16 cellular contexts compared by ENCODE assay signal in the genomic region with DNA sequence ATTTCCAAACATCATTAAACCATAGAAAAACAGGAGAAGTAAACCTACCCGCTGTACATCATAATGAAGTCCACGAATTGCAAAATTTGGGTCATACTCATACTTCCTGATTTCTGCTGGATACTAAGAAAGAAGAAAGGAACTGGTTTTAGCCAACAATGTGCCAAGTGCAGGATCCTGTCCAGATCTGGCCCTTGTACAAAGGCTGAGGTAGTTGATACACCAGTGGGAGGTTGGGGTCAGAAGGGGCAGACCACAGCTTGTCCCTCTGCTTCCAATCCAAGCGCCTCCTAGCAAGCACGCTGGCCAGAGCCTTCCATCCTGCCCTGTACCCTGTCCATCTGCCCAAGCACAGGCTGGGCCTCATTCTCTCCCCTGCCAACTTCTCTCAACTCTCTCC. TPM values are rescaled to one million over a fixed set of nuclear protein-coding genes. Genes with fewer than 3 reads are reported as not detected.
A peak's percentile ranks its signal among the peaks of the same experiment; 100 is the strongest.
DNase-seq lines count a peak whose midpoint lies in the region; ATAC-seq and TF ChIP-seq lines count a peak whose summit lies in the region.
"Had no signal": no experiment of that assay in that cellular context is flagged by ENCODE, and none has a peak within 500 bp of the region (broad histone marks: within the 10 kb centered on the region; RNA-seq: fewer than 3 reads in every experiment).

No MANE protein-coding gene starts in this region.

- H3K27me3 Mint-ChIP-seq in activated CD8-positive, alpha-beta T cell treated with anti-CD3 and anti-CD28 coated beads for 36 hours = no peaks in the 10 kb centered on the region
- H3K27me3 Mint-ChIP-seq: stimulated activated naive CD8-positive, alpha-beta T cell treated with anti-CD3 and anti-CD28 coated beads, Interleukin-15, Interleukin-2, amounts not matched to agents 100 ng/mL and 50 ng/mL, for 24 hours had no signal

- peaks cover 11% of the 10 kb centered on the region for H3K36me3 Mint-ChIP-seq in activated CD8-positive, alpha-beta T cell treated with anti-CD3 and anti-CD28 coated beads for 36 hours (ENCODE audit: low read depth)

- H3K4me1 ChIP-seq in HCT116 (ENCODE audit: control insufficient read depth in 1 of 2, insufficient read depth in 2 of 2, low read length in 2 of 2) (peaks cover 54 to 65% of the 10 kb centered on the region in 2 experiments), PC-9 (replicated peaks; ENCODE audit: insufficient read depth) (peaks cover 61% of the 10 kb centered on the region), trophoblast cell (ENCODE audit: control insufficient read depth in 1 of 2, insufficient read depth in 2 of 2, low read length in 2 of 2) (peaks cover 6 to 14% of the 10 kb centered on the region in 2 experiments), thyroid gland (no peaks in the 10 kb centered on the region)
- H3K4me1 ChIP-seq: BE2C had no signal

- H3K4ac ChIP-seq in trophoblast cell (ENCODE audit: low read depth, low read length) = peak overlapping the region; percentile 52

- DNase-seq in HCT116 (ENCODE audit: low read depth, low spot score) (no peak), PC-9 (peak in 1 of 2 experiments; percentile 48), dermis microvascular lymphatic vessel endothelial cell (ENCODE audit: low read depth in 2 of 2) (peak; percentile 31 to 78), trophoblast cell (no peak), thyroid gland (no peak)
- DNase-seq in activated CD8-positive, alpha-beta T cell treated with anti-CD3 and anti-CD28 coated beads for 36 hours = no peak
- DNase-seq: activated CD4-positive, alpha-beta T cell treated with anti-CD3 and anti-CD28 coated beads for 1 hour; adrenal gland; BE2C; NCI-H1694 treated with DMSO at 0.1 percent for 48 hours; retina had no signal

- H3K23ac ChIP-seq in trophoblast cell (ENCODE audit: low read length) = no peak overlapping the region

- H3K14ac ChIP-seq in trophoblast cell (ENCODE audit: low read length) = no peak overlapping the region

- no peak overlapping the region for H2BK120ac ChIP-seq in trophoblast cell (ENCODE audit: insufficient read depth, low read length, poor library complexity)

- peak overlapping the region; percentile 28 for H4K91ac ChIP-seq in trophoblast cell (ENCODE audit: low read depth, low read length)

- H4K20me1 ChIP-seq in HCT116 (ENCODE audit: insufficient read depth) (peaks cover 3% of the 10 kb centered on the region; the same call in 1 of the 2 replicates), PC-9 (ENCODE audit: insufficient read depth) (no peaks in the 10 kb centered on the region)

- H2BK12ac ChIP-seq in trophoblast cell (ENCODE audit: low read length) = peak overlapping the region; percentile 54

- H3K27ac ChIP-seq in HCT116 (ENCODE audit: low read depth, low read length) (peak overlapping the region; percentile 90), PC-9 (peak overlapping the region; percentile 94), trophoblast cell (ENCODE audit: low read depth, low read length) (no peak overlapping the region), thyroid gland (no peak overlapping the region)
- H3K27ac ChIP-seq: adrenal gland had no signal

- WGBS in trophoblast cell (ENCODE audit: extremely low coverage, insufficient coverage, insufficient read length) = no CpG with 5 or more reads among the region's 4 CpGs
- 87 to 91% methylated on average over 4 of the region's 4 CpGs for WGBS in thyroid gland, 2 donors

- TF ChIP-seq RAD21 in HCT116 (IDR thresholded peaks at IDR 0.05; ENCODE audit: low read depth) = no peak

- no peak for TF ChIP-seq POLR2A in HCT116 (IDR thresholded peaks at IDR 0.05; ENCODE audit: borderline replicate concordance, extremely low read depth, insufficient read depth, insufficient read length)
- no peak for TF ChIP-seq POLR2A in thyroid gland (IDR thresholded peaks at IDR 0.05)

- H3F3A ChIP-seq in PC-9 (ENCODE audit: insufficient read depth, low read depth) = peaks cover 45% of the 10 kb centered on the region

- H2BK5ac ChIP-seq in trophoblast cell (ENCODE audit: low read depth, low read length, poor library complexity) = no peak overlapping the region

- peak overlapping the region; percentile 21 for H2AK5ac ChIP-seq in trophoblast cell (ENCODE audit: low read length)

- H3K4me3 Mint-ChIP-seq in activated CD8-positive, alpha-beta T cell treated with anti-CD3 and anti-CD28 coated beads for 36 hours = no peak overlapping the region
- H3K4me3 Mint-ChIP-seq: stimulated activated naive CD8-positive, alpha-beta T cell treated with anti-CD3 and anti-CD28 coated beads, Interleukin-15, Interleukin-2, amounts not matched to agents 100 ng/mL and 50 ng/mL, for 24 hours had no signal

- no peak overlapping the region for H3K18ac ChIP-seq in trophoblast cell (ENCODE audit: low read length)

- peaks cover 4% of the 10 kb centered on the region for H3K79me1 ChIP-seq in trophoblast cell (ENCODE audit: low read length)

- RAD21 ChIA-PET in HCT116 (lab: Charles Lee; ENCODE audit: low non-redundant PET in 1 of 2, low total read pairs in 2 of 2, uncharacterized antibody in 2 of 2, unreplicated experiment in 2 of 2) = no interaction called here

- H4K8ac ChIP-seq in trophoblast cell (ENCODE audit: low read depth, low read length) = no peak overlapping the region

- H3K4me3 ChIP-seq in HCT116 (replicated peaks in 1 of 2; ENCODE audit: low read depth in 1 of 2, low read length in 2 of 2) (no peak overlapping the region), PC-9 (no peak overlapping the region), trophoblast cell (ENCODE audit: low read depth, low read length) (no peak overlapping the region), thyroid gland (replicated peaks in 1 of 3) (no peak overlapping the region)
- H3K4me3 ChIP-seq: adrenal gland, coronary artery, SJSA1 had no signal

- no peaks in the 10 kb centered on the region for H3K4me1 Mint-ChIP-seq in activated CD8-positive, alpha-beta T cell treated with anti-CD3 and anti-CD28 coated beads for 36 hours (ENCODE audit: low read depth)

- intact Hi-C loops in HCT116 (cut with micrococcal nuclease) (no loop called here), PC-9 (cut with micrococcal nuclease; ENCODE audit: unreplicated experiment) (no loop called here), thyroid gland (cut with DNase I) (no loop called here)
- intact Hi-C loops in activated CD8-positive, alpha-beta T cell treated with anti-CD3 and anti-CD28 coated beads for 36 hours (cut with micrococcal nuclease) = no loop called here

- no peak overlapping the region for H4K12ac ChIP-seq in trophoblast cell (ENCODE audit: low read depth, low read length)

- H2AFZ ChIP-seq in HCT116 (ENCODE audit: low read depth, low read length, poor library complexity, severe bottlenecking) (no peak overlapping the region), PC-9 (no peak overlapping the region), trophoblast cell (ENCODE audit: insufficient read depth, low read length, poor library complexity) (no peak overlapping the region)

- TF ChIP-seq CTCF in HCT116 (IDR thresholded peaks at IDR 0.05 in 2 of 3, conservative IDR thresholded peaks at IDR 0.05 in 1 of 3; ENCODE audit: borderline replicate concordance in 1 of 3, insufficient read depth in 1 of 3, low read depth in 2 of 3, low read length in 2 of 3) = no peak
- TF ChIP-seq CTCF in PC-9 (conservative IDR thresholded peaks at IDR 0.05) = no peak
- TF ChIP-seq CTCF in thyroid gland (IDR thresholded peaks at IDR 0.05) = no peak
- no peak for TF ChIP-seq CTCF in activated CD8-positive, alpha-beta T cell treated with anti-CD3 and anti-CD28 coated beads for 36 hours (IDR thresholded peaks at IDR 0.05)

- POLR2A ChIA-PET in HCT116 (lab: Charles Lee) (no interaction called here), PC-9 (lab: Charles Lee; ENCODE audit: unreplicated experiment) (no interaction called here)
- POLR2A ChIA-PET in activated CD8-positive, alpha-beta T cell treated with anti-CD3 and anti-CD28 coated beads for 36 hours (lab: Charles Lee) = interaction anchor here (0.6 kb wide), 1 partner anchor 300 kb away, joined by 3 read pairs; no protein-coding TSS in a partner anchor

- ATAC-seq in HCT116 (no peak), GM21367 (IDR thresholded peaks at IDR 0.05; ENCODE audit: unreplicated experiment) (no peak), HG02981 (IDR thresholded peaks at IDR 0.05; ENCODE audit: unreplicated experiment) (no peak)
- no peak for ATAC-seq in activated CD8-positive, alpha-beta T cell treated with anti-CD3 and anti-CD28 coated beads for 36 hours

- H3K79me2 ChIP-seq in HCT116 (ENCODE audit: insufficient read depth, low read length) (peaks cover 10% of the 10 kb centered on the region; the same call in 1 of the 2 replicates), PC-9 (ENCODE audit: low read depth) (peaks cover 33% of the 10 kb centered on the region), trophoblast cell (ENCODE audit: control insufficient read depth, insufficient read depth, low read length, poor library complexity) (no peaks in the 10 kb centered on the region)

- CTCF ChIA-PET in HCT116 (lab: Charles Lee) = no interaction called here
- CTCF ChIA-PET in PC-9 (lab: Charles Lee) = no interaction called here
- CTCF ChIA-PET in activated CD8-positive, alpha-beta T cell treated with anti-CD3 and anti-CD28 coated beads for 36 hours (lab: Charles Lee) = no interaction called here

- no peak overlapping the region for H3K27ac Mint-ChIP-seq in activated CD8-positive, alpha-beta T cell treated with anti-CD3 and anti-CD28 coated beads for 36 hours
- H3K27ac Mint-ChIP-seq: stimulated activated naive CD8-positive, alpha-beta T cell treated with anti-CD3 and anti-CD28 coated beads, Interleukin-15, Interleukin-2, amounts not matched to agents 100 ng/mL and 50 ng/mL, for 24 hours had no signal

- H3K9ac ChIP-seq in HCT116 (ENCODE audit: low read length) (no peak overlapping the region), trophoblast cell (ENCODE audit: low read length) (peak overlapping the region; percentile 25)

- BruUV-seq in HCT116 (replicated peaks; lab: Mats Ljungman, UMichigan) (no TSS peak), PC-9 (replicated peaks; lab: Mats Ljungman, UMichigan) (no TSS peak)

- H3K9me2 ChIP-seq in HCT116 (ENCODE audit: insufficient read depth) (no peaks in the 10 kb centered on the region), PC-9 (ENCODE audit: insufficient read depth) (no peaks in the 10 kb centered on the region)

- H3K36me3 ChIP-seq in HCT116 (ENCODE audit: control insufficient read depth in 1 of 2, insufficient read depth in 2 of 2, low read length in 2 of 2) (peaks cover 0 to 8% of the 10 kb centered on the region in 2 experiments; a peak in 2 of 4 replicates), PC-9 (ENCODE audit: low read depth) (no peaks in the 10 kb centered on the region), trophoblast cell (ENCODE audit: control insufficient read depth in 1 of 2, insufficient read depth in 2 of 2, low read length in 2 of 2) (peaks cover 0 to 2% of the 10 kb centered on the region in 2 experiments), thyroid gland (no peaks in the 10 kb centered on the region)
- H3K36me3 ChIP-seq: adrenal gland, BE2C had no signal

- peak overlapping the region; percentile 62 for H3K4me2 ChIP-seq in HCT116 (ENCODE audit: low read length)
- peak overlapping the region; percentile 77; the same call in 1 of the 2 replicates for H3K4me2 ChIP-seq in PC-9
- no peak overlapping the region for H3K4me2 ChIP-seq in trophoblast cell (ENCODE audit: low read length)

- no peaks in the 10 kb centered on the region for H3K9me3 ChIP-seq in HCT116 (ENCODE audit: control insufficient read depth in 1 of 2, insufficient read depth in 1 of 2, low read depth in 1 of 2, low read length in 2 of 2)
- no peaks in the 10 kb centered on the region for H3K9me3 ChIP-seq in PC-9 (ENCODE audit: insufficient read depth, low read depth)
- H3K9me3 ChIP-seq in trophoblast cell (ENCODE audit: insufficient read depth, low read depth, low read length) = no peaks in the 10 kb centered on the region
- H3K9me3 ChIP-seq in thyroid gland = no peaks in the 10 kb centered on the region
- H3K9me3 ChIP-seq: adrenal gland, BE2C, SJSA1 had no signal

- H3K9me3 Mint-ChIP-seq in activated CD8-positive, alpha-beta T cell treated with anti-CD3 and anti-CD28 coated beads for 36 hours = no peaks in the 10 kb centered on the region
- H3K9me3 Mint-ChIP-seq: stimulated activated naive CD8-positive, alpha-beta T cell treated with anti-CD3 and anti-CD28 coated beads, Interleukin-15, Interleukin-2, amounts not matched to agents 100 ng/mL and 50 ng/mL, for 24 hours had no signal

- H3K27me3 ChIP-seq in HCT116 (ENCODE audit: insufficient read depth, low read length) (no peaks in the 10 kb centered on the region), PC-9 (ENCODE audit: insufficient read depth, low read depth) (no peaks in the 10 kb centered on the region), trophoblast cell (ENCODE audit: insufficient read depth, low read length) (no peaks in the 10 kb centered on the region), thyroid gland (no peaks in the 10 kb centered on the region)
- H3K27me3 ChIP-seq: adrenal gland, BE2C, SJSA1 had no signal

RNA-seq across cellular contexts. Expression of a gene that starts 34.2 kb away (rescaled TPM):
- total RNA-seq in HCT116 (2021; ENCODE audit: unreplicated experiment) (18.7 TPM), PC-9 (2021) (11.5 and 13.2 TPM in 2 replicates), dermis microvascular lymphatic vessel endothelial cell (3.5 and 7.8 TPM in 2 replicates), thyroid gland (1 to 10 TPM; 3.6 to 5.8 (median 4.4) TPM)
- polyA plus RNA-seq in HCT116 (2012) = 3.8 and 5.0 TPM in 2 replicates
- 5.9 and 6.1 TPM in 2 replicates for polyA plus RNA-seq in trophoblast cell (2013)
- total RNA-seq in activated CD8-positive, alpha-beta T cell treated with anti-CD3 and anti-CD28 coated beads for 36 hours = 1 to 10 TPM; 8.6 to 9.4 TPM

Comparison
In these comparisons a context has a peak if more than half of its experiments do, and no peak if none do; other contexts are left out.
1. DNase-seq: peak in dermis microvascular lymphatic vessel endothelial cell (2 of 2); none in HCT116 (single experiment), trophoblast cell (0 of 2), thyroid gland (0 of 2) and activated CD8-positive, alpha-beta T cell treated with anti-CD3 and anti-CD28 coated beads for 36 hours (single experiment).
2. H3K27ac ChIP-seq: peak in HCT116 (single experiment) and PC-9 (single experiment); none in trophoblast cell (single experiment) and thyroid gland (0 of 3).